Comparison of ENCODE assay signal across 19 cellular contexts in genomic region chr10:4882704-4883078, GRCh38. TPM values are rescaled to one million over a fixed set of nuclear protein-coding genes. Genes with fewer than 3 reads are reported as not detected.
"Had no signal": no experiment of that assay in that cellular context is flagged by ENCODE, and none has a peak within 500 bp of the region (broad histone marks: within the 10 kb centered on the region; RNA-seq: fewer than 3 reads in every experiment).

No MANE protein-coding gene starts in this region.

- H3K27ac ChIP-seq: epithelial cell of prostate, foreskin keratinocyte, neutrophil, psoas muscle had no signal

- H3K4me3 Mint-ChIP-seq: dendritic cell treated with granulocyte-macrophage colony-stimulating factor and Interleukin-4, amounts not matched to agents 40 ng/mL and 50 ng/mL, for 4 days; effector memory CD8-positive, alpha-beta T cell; naive thymus-derived CD8-positive, alpha-beta T cell had no signal

- H3K9me3 Mint-ChIP-seq: dendritic cell treated with granulocyte-macrophage colony-stimulating factor and Interleukin-4, amounts not matched to agents 40 ng/mL and 50 ng/mL, for 4 days; effector memory CD8-positive, alpha-beta T cell; naive thymus-derived CD8-positive, alpha-beta T cell had no signal

- H3K27me3 ChIP-seq: esophagus squamous epithelium, foreskin keratinocyte, neutrophil, stomach had no signal

- H3K27ac Mint-ChIP-seq: dendritic cell treated with granulocyte-macrophage colony-stimulating factor and Interleukin-4, amounts not matched to agents 40 ng/mL and 50 ng/mL, for 4 days; effector memory CD8-positive, alpha-beta T cell; naive thymus-derived CD8-positive, alpha-beta T cell had no signal

- FAIRE-seq: colon, urothelium cell line had no signal

- H3K27me3 Mint-ChIP-seq: dendritic cell treated with granulocyte-macrophage colony-stimulating factor and Interleukin-4, amounts not matched to agents 40 ng/mL and 50 ng/mL, for 4 days had no signal

- H3K9me3 ChIP-seq: esophagus squamous epithelium, mucosa of descending colon, neutrophil, psoas muscle, stomach had no signal

- H3K4me1 ChIP-seq: psoas muscle had no signal

- H3K36me3 ChIP-seq: esophagus squamous epithelium, neutrophil, stomach had no signal

- ATAC-seq: effector memory CD8-positive, alpha-beta T cell; mucosa of descending colon; naive thymus-derived CD8-positive, alpha-beta T cell; psoas muscle; sciatic nerve had no signal

- H3K4me3 ChIP-seq: esophagus squamous epithelium, mucosa of descending colon, psoas muscle, stomach had no signal

- DNase-seq: effector memory CD8-positive, alpha-beta T cell; esophagus squamous epithelium; mucosa of descending colon; naive thymus-derived CD8-positive, alpha-beta T cell; psoas muscle; retina; stimulated activated CD4-positive, alpha-beta T cell treated with anti-CD3 and anti-CD28 coated beads, Interleukin-12 subunit alpha, Interleukin-12 subunit beta, amount 100 ng/mL, for 4 hours; stimulated activated naive CD4-positive, alpha-beta T cell; stomach; substantia nigra; trophoblast cell had no signal

RNA-seq across cellular contexts. Expression of gene AKR1E2, which starts 56.7 kb away (rescaled TPM):
- polyA plus RNA-seq: neural cell had no signal
